ENCODE assay signal across 2 cellular contexts in genomic region chr6:6856538-6857523, GRCh38.
TF ChIP-seq lines count a peak whose summit lies in the region.

No MANE protein-coding gene starts in this region.

TF ChIP-seq in K562, 482 proteins besides CTCF, POLR2A, EP300 and RAD21 (continued from another document and continues in another):
- no peak for TF ChIP-seq CREB3L1 (IDR thresholded peaks at IDR 0.05; ENCODE audit: borderline replicate concordance, low read depth)
- TF ChIP-seq GABPA (tag; conservative IDR thresholded peaks at IDR 0.05; ENCODE audit: low read depth) = 0 out of 2 replicates have a peak, but pooled peaks have one; percentile 7
- TF ChIP-seq ZNF121 (CRISPR knock-in tag; conservative IDR thresholded peaks at IDR 0.05) = peak; percentile 10; the same call in 1 of the 2 replicates
- TF ChIP-seq ZNF668 (CRISPR knock-in tag; IDR thresholded peaks at IDR 0.05) = no peak
- TF ChIP-seq ZFP1 (CRISPR knock-in tag; IDR thresholded peaks at IDR 0.05) = no peak
- TF ChIP-seq IRF2 (CRISPR knock-in tag; IDR thresholded peaks at IDR 0.05) = no peak
- TF ChIP-seq USF1 (CRISPR knock-in tag; IDR thresholded peaks at IDR 0.05) = 0 out of 2 replicates have a peak, but pooled peaks have one; percentile 12
- TF ChIP-seq ZBTB33 (CRISPR knock-in tag; IDR thresholded peaks at IDR 0.05) = peak; percentile 96
- TF ChIP-seq U2AF2 (optimal IDR thresholded peaks at IDR 0.05; ENCODE audit: low read depth, low read length) = no peak
- TF ChIP-seq ZNF778 (CRISPR knock-in tag; IDR thresholded peaks at IDR 0.05) = no peak
- 0 out of 2 replicates have a peak, but pooled peaks have one; percentile 27 for TF ChIP-seq CEBPG (CRISPR knock-in tag; IDR thresholded peaks at IDR 0.05)
- TF ChIP-seq CEBPG (tag; conservative IDR thresholded peaks at IDR 0.05 in 1 of 2, IDR thresholded peaks at IDR 0.05 in 1 of 2) = peak in 1 of 2 experiments; percentile 28; a peak in 1 of 4 replicates
- TF ChIP-seq MAX (CRISPR knock-in tag; IDR thresholded peaks at IDR 0.05) = peak; percentile 49; the same call in 1 of the 2 replicates
- TF ChIP-seq ZNF592 (IDR thresholded peaks at IDR 0.05) = no peak
- TF ChIP-seq FOXP1 (CRISPR knock-in tag; IDR thresholded peaks at IDR 0.05) = 0 out of 2 replicates have a peak, but pooled peaks have one; percentile 57
- 0 out of 2 replicates have a peak, but pooled peaks have one; percentile 11 for TF ChIP-seq RAD51 (IDR thresholded peaks at IDR 0.05; ENCODE audit: borderline replicate concordance, low read depth)

TF ChIP-seq in HepG2, 621 proteins besides CTCF, POLR2A, EP300 and RAD21 (continued from another document):
- TF ChIP-seq HMGXB3 (CRISPR knock-in tag; IDR thresholded peaks at IDR 0.05; ENCODE audit: borderline replicate concordance) = no peak
- TF ChIP-seq NFYC (CRISPR knock-in tag; IDR thresholded peaks at IDR 0.05) = no peak
- TF ChIP-seq ZFP90 (CRISPR knock-in tag; IDR thresholded peaks at IDR 0.05; ENCODE audit: borderline replicate concordance) = no peak
- TF ChIP-seq AFF4 (CRISPR knock-in tag; IDR thresholded peaks at IDR 0.05) = no peak
- TF ChIP-seq ZNF772 (CRISPR knock-in tag; IDR thresholded peaks at IDR 0.05) = no peak
- TF ChIP-seq ZNF687 (CRISPR knock-in tag; IDR thresholded peaks at IDR 0.05) = 0 out of 2 replicates have a peak, but pooled peaks have one; percentile 11
- TF ChIP-seq BHLHE40 (IDR thresholded peaks at IDR 0.05; ENCODE audit: low read length) = no peak
- TF ChIP-seq POLR2G (IDR thresholded peaks at IDR 0.05; ENCODE audit: low read depth, low read length) = no peak
TF ChIP-seq in HepG2: peak in this region for 3.
